In genomic region chr6:155310596-155310995, GRCh38 we compare ENCODE assay signal across 1 cellular context.
TF ChIP-seq lines count a peak whose summit lies in the region.

No MANE protein-coding gene starts in this region.

TF ChIP-seq in endothelial cell of umbilical vein, 7 proteins besides CTCF, POLR2A, EP300 and RAD21:
- TF ChIP-seq MAX (IDR thresholded peaks at IDR 0.05; ENCODE audit: insufficient read depth, insufficient read length), result no peak
- no peak for TF ChIP-seq GATA2 (IDR thresholded peaks at IDR 0.05; ENCODE audit: insufficient read depth, insufficient read length, low read depth, low read length)
- TF ChIP-seq EZH2 (IDR thresholded peaks at IDR 0.05; ENCODE audit: borderline replicate concordance, low read depth, low read length, severe bottlenecking), result no peak
- TF ChIP-seq MYC (IDR thresholded peaks at IDR 0.05; ENCODE audit: low read depth, low read length), result no peak
- peak; percentile 66 for TF ChIP-seq JUN (IDR thresholded peaks at IDR 0.05; ENCODE audit: borderline replicate concordance, insufficient read depth, insufficient read length, low read depth)
- TF ChIP-seq POLR2AphosphoS5 (IDR thresholded peaks at IDR 0.05; ENCODE audit: insufficient read depth, low read depth, low read length), result no peak
- TF ChIP-seq FOS (IDR thresholded peaks at IDR 0.05; ENCODE audit: borderline replicate concordance, insufficient read depth, low read length), result peak; percentile 92
TF ChIP-seq in endothelial cell of umbilical vein: peak in this region for 2.
